Comparison of ENCODE assay signal across 14 cellular contexts in genomic region chr5:146409081-146409671, GRCh38. TPM values are rescaled to one million over a fixed set of nuclear protein-coding genes. Genes with fewer than 3 reads are reported as not detected.
DNase-seq lines count a peak whose midpoint lies in the region; TF ChIP-seq lines count a peak whose summit lies in the region.
"Had no signal": no experiment of that assay in that cellular context is flagged by ENCODE, and none has a peak within 500 bp of the region (broad histone marks: within the 10 kb centered on the region; RNA-seq: fewer than 3 reads in every experiment).

No MANE protein-coding gene starts in this region.

- TF ChIP-seq CTCF in brain microvascular endothelial cell (IDR thresholded peaks at IDR 0.05; ENCODE audit: low read depth, low read length, missing control alignments) (no peak), tibial nerve (IDR thresholded peaks at IDR 0.05) (no peak), esophagus squamous epithelium (IDR thresholded peaks at IDR 0.05) (no peak)

- H3K4me3 ChIP-seq in ACC112 (ENCODE audit: low read depth, low read length) (peak overlapping the region; percentile 55), brain microvascular endothelial cell (ENCODE audit: low read depth, low read length) (peak overlapping the region; percentile 31), tibial nerve (no peak overlapping the region), esophagus squamous epithelium (no peak overlapping the region)
- H3K4me3 ChIP-seq: body of pancreas had no signal

- H3K4me1 ChIP-seq in ACC112 (ENCODE audit: control insufficient read depth, insufficient read depth, low read length, unreplicated experiment) (peaks cover 7% of the 10 kb centered on the region), tibial nerve (no peaks in the 10 kb centered on the region), esophagus squamous epithelium (peaks cover 0 to 4% (median 0%) of the 10 kb centered on the region in 3 donors)
- H3K4me1 ChIP-seq: body of pancreas had no signal

- intact Hi-C loops in esophagus squamous epithelium (cut with DNase I) = no loop called here

- DNase-seq in LHCN-M2 (ENCODE audit: low read depth) (peak; percentile 77), brain microvascular endothelial cell (peak; percentile 35), iris pigment epithelial cell (ENCODE audit: low read depth) (peak; percentile 60), tibial nerve (ENCODE audit: low spot score in 2 of 2) (no peak), esophagus squamous epithelium (lab: John Stamatoyannopoulos, UW) (no peak), NCI-H146 treated with DMSO at 0.1 percent for 48 hours (lab: John Stamatoyannopoulos, UW; ENCODE audit: unreplicated experiment) (no peak), NCI-H1105 (lab: John Stamatoyannopoulos, UW) (no peak)
- DNase-seq: activated CD4-positive, alpha-beta T cell treated with anti-CD3 and anti-CD28 coated beads for 1 hour; activated T-cell treated with anti-CD3 and anti-CD28 coated beads, Interleukin-2, amount 50 U/mL, for 48 hours; body of pancreas; naive thymus-derived CD4-positive, alpha-beta T cell; NCI-H1436 had no signal

- no peak for TF ChIP-seq POLR2A in tibial nerve (IDR thresholded peaks at IDR 0.05)
- no peak for TF ChIP-seq POLR2A in esophagus squamous epithelium (IDR thresholded peaks at IDR 0.05)

- no peak overlapping the region for H3K27ac ChIP-seq in ACC112 (ENCODE audit: low read depth, low read length)
- H3K27ac ChIP-seq in brain microvascular endothelial cell = no peak overlapping the region
- H3K27ac ChIP-seq in tibial nerve = no peak overlapping the region
- no peak overlapping the region for H3K27ac ChIP-seq in esophagus squamous epithelium
- H3K27ac ChIP-seq: body of pancreas, HL-60 had no signal

- H2AFZ ChIP-seq in ACC112 (ENCODE audit: low read length, unreplicated experiment) = no peak overlapping the region

- in situ Hi-C loops in brain microvascular endothelial cell (cut with HindIII; ENCODE audit: low pct_ligation_motif_present, low sequenced_read_pairs) = no loop called here

- H3K9me3 ChIP-seq in tibial nerve (no peaks in the 10 kb centered on the region), esophagus squamous epithelium (no peaks in the 10 kb centered on the region)
- H3K9me3 ChIP-seq: body of pancreas had no signal

- peaks cover 8% of the 10 kb centered on the region; the same call in 1 of the 2 replicates for H3K27me3 ChIP-seq in ACC112 (ENCODE audit: insufficient read depth, low read length)
- H3K27me3 ChIP-seq in brain microvascular endothelial cell (replicated peaks) = no peaks in the 10 kb centered on the region
- no peaks in the 10 kb centered on the region for H3K27me3 ChIP-seq in tibial nerve
- no peaks in the 10 kb centered on the region for H3K27me3 ChIP-seq in esophagus squamous epithelium
- H3K27me3 ChIP-seq: body of pancreas had no signal

- H3K36me3 ChIP-seq in ACC112 (ENCODE audit: insufficient read depth, low read length) = no peaks in the 10 kb centered on the region
- H3K36me3 ChIP-seq in brain microvascular endothelial cell (replicated peaks) = no peaks in the 10 kb centered on the region
- H3K36me3 ChIP-seq in tibial nerve = no peaks in the 10 kb centered on the region
- no peaks in the 10 kb centered on the region for H3K36me3 ChIP-seq in esophagus squamous epithelium

- 28 to 41% methylated on average over 10 to 11 of the region's 11 CpGs for WGBS in tibial nerve, 2 donors
- WGBS in esophagus squamous epithelium, 2 donors = 17 to 22% methylated on average over 10 to 11 of the region's 11 CpGs

- no peak for TF ChIP-seq EP300 in tibial nerve (IDR thresholded peaks at IDR 0.05)

- H3K79me2 ChIP-seq in ACC112 (ENCODE audit: control insufficient read depth, insufficient read depth, low read length, unreplicated experiment) = no peaks in the 10 kb centered on the region

RNA-seq across cellular contexts. Expression of gene TCERG1, which starts 38.0 kb away (rescaled TPM):
- total RNA-seq in LHCN-M2 (2014; rRNA removed) (50.0 and 50.3 TPM in 2 replicates), tibial nerve (100 to 1,000 TPM in 1 of 4 donors, 10 to 100 TPM in 3; 52.2 to 108 (median 71.9) TPM), esophagus squamous epithelium (10 to 100 TPM; 43.4 to 92.7 (median 68.9) TPM)
- polyA plus RNA-seq in LHCN-M2 (2012) = 15.0 TPM

Comparison
In these comparisons a context has a peak if more than half of its experiments do, and no peak if none do; other contexts are left out.
1. H3K4me3 ChIP-seq: peak in ACC112 (single experiment) and brain microvascular endothelial cell (single experiment); none in tibial nerve (0 of 4) and esophagus squamous epithelium (0 of 4).
2. DNase-seq: peak in LHCN-M2 (single experiment), brain microvascular endothelial cell (single experiment) and iris pigment epithelial cell (single experiment); none in tibial nerve (0 of 2), esophagus squamous epithelium (single experiment), NCI-H146 treated with DMSO at 0.1 percent for 48 hours (single experiment) and NCI-H1105 (single experiment).